Comparison of ENCODE assay signal across 1 cellular context in genomic region chr17:79923974-79924638, GRCh38.
TF ChIP-seq lines count a peak whose summit lies in the region.

No MANE protein-coding gene starts in this region.

TF ChIP-seq in HepG2, 621 proteins besides CTCF, POLR2A, EP300 and RAD21 (continued from another document and continues in another):
- TF ChIP-seq ATF2 (CRISPR knock-in tag; IDR thresholded peaks at IDR 0.05): no peak
- peak; percentile 50; the same call in 1 of the 2 replicates for TF ChIP-seq PITX1 (CRISPR knock-in tag; IDR thresholded peaks at IDR 0.05)
- TF ChIP-seq GATAD2A (CRISPR knock-in tag; IDR thresholded peaks at IDR 0.05): 0 out of 2 replicates have a peak, but pooled peaks have one; percentile 32
- peak; percentile 30; the same call in 1 of the 2 replicates for TF ChIP-seq FOXO1 (CRISPR knock-in tag; IDR thresholded peaks at IDR 0.05)
- peak; percentile 67; the same call in 1 of the 2 replicates for TF ChIP-seq ERF (CRISPR knock-in tag; IDR thresholded peaks at IDR 0.05)
- no peak for TF ChIP-seq CREB3 (CRISPR knock-in tag; IDR thresholded peaks at IDR 0.05)
- TF ChIP-seq SMC3 (IDR thresholded peaks at IDR 0.05; ENCODE audit: low read length): peak; percentile 62
- peak; percentile 44; the same call in 1 of the 2 replicates for TF ChIP-seq HOMEZ (CRISPR knock-in tag; IDR thresholded peaks at IDR 0.05; ENCODE audit: low read depth)
- 0 out of 2 replicates have a peak, but pooled peaks have one; percentile 27 for TF ChIP-seq DRAP1 (CRISPR knock-in tag; IDR thresholded peaks at IDR 0.05)
- no peak for TF ChIP-seq REPIN1 (CRISPR knock-in tag; IDR thresholded peaks at IDR 0.05; ENCODE audit: borderline replicate concordance, low read depth)
- peak; percentile 46; the same call in 1 of the 2 replicates for TF ChIP-seq ZNF205 (CRISPR knock-in tag; IDR thresholded peaks at IDR 0.05)
- TF ChIP-seq CREBL2 (CRISPR knock-in tag; IDR thresholded peaks at IDR 0.05; ENCODE audit: borderline replicate concordance): no peak
- 0 out of 2 replicates have a peak, but pooled peaks have one; percentile 16 for TF ChIP-seq ELF3 (CRISPR knock-in tag; IDR thresholded peaks at IDR 0.05)
- TF ChIP-seq ZNF556 (CRISPR knock-in tag; IDR thresholded peaks at IDR 0.05; ENCODE audit: borderline replicate concordance): no peak
- peak; percentile 62 for TF ChIP-seq ZBTB38 (CRISPR knock-in tag; IDR thresholded peaks at IDR 0.05)
- 0 out of 2 replicates have a peak, but pooled peaks have one; percentile 4 for TF ChIP-seq ZNF12 (CRISPR knock-in tag; IDR thresholded peaks at IDR 0.05)
- no peak for TF ChIP-seq MEF2D (CRISPR knock-in tag; IDR thresholded peaks at IDR 0.05)
- TF ChIP-seq ATF6 (CRISPR knock-in tag; conservative IDR thresholded peaks at IDR 0.05): no peak
- TF ChIP-seq HOXA3 (CRISPR knock-in tag; IDR thresholded peaks at IDR 0.05): peak; percentile 32; the same call in 1 of the 2 replicates
- TF ChIP-seq ZNF761 (CRISPR knock-in tag; conservative IDR thresholded peaks at IDR 0.05): 0 out of 2 replicates have a peak, but pooled peaks have one; percentile 8
- TF ChIP-seq MED13 (CRISPR knock-in tag; IDR thresholded peaks at IDR 0.05): peak; percentile 40; the same call in 1 of the 2 replicates
- peak; percentile 50; the same call in 1 of the 2 replicates for TF ChIP-seq RXRB (CRISPR knock-in tag; IDR thresholded peaks at IDR 0.05; ENCODE audit: borderline replicate concordance)
- TF ChIP-seq SP140L (CRISPR knock-in tag; IDR thresholded peaks at IDR 0.05; ENCODE audit: borderline replicate concordance): no peak
- TF ChIP-seq ZBTB26 (CRISPR knock-in tag; IDR thresholded peaks at IDR 0.05; ENCODE audit: borderline replicate concordance): 0 out of 2 replicates have a peak, but pooled peaks have one; percentile 38
- peak; percentile 46 for TF ChIP-seq RBM39 (IDR thresholded peaks at IDR 0.05; ENCODE audit: low read depth, low read length, poor library complexity, severe bottlenecking)
- no peak for TF ChIP-seq ZNF30 (CRISPR knock-in tag; IDR thresholded peaks at IDR 0.05)
- peak; percentile 69 for TF ChIP-seq PHF5A (CRISPR knock-in tag; IDR thresholded peaks at IDR 0.05; ENCODE audit: low read depth, unreplicated experiment)
- peak; percentile 29; the same call in 1 of the 2 replicates for TF ChIP-seq DR1 (CRISPR knock-in tag; IDR thresholded peaks at IDR 0.05)
- TF ChIP-seq ZNF563 (CRISPR knock-in tag; IDR thresholded peaks at IDR 0.05): no peak
- TF ChIP-seq ZNF124 (CRISPR knock-in tag; IDR thresholded peaks at IDR 0.05): 0 out of 2 replicates have a peak, but pooled peaks have one; percentile 15
- no peak for TF ChIP-seq ZNF878 (CRISPR knock-in tag; IDR thresholded peaks at IDR 0.05)
- TF ChIP-seq ZNF207 (IDR thresholded peaks at IDR 0.05; ENCODE audit: borderline replicate concordance): no peak
- TF ChIP-seq ZFX (CRISPR knock-in tag; IDR thresholded peaks at IDR 0.05; ENCODE audit: low read depth): peak; percentile 59
- TF ChIP-seq RXRA (CRISPR knock-in tag; IDR thresholded peaks at IDR 0.05): peak; percentile 34; the same call in 1 of the 2 replicates
- TF ChIP-seq MXD1 (CRISPR knock-in tag; IDR thresholded peaks at IDR 0.05): peak; percentile 57
- TF ChIP-seq HIVEP1 (CRISPR knock-in tag; IDR thresholded peaks at IDR 0.05): peak; percentile 60; the same call in 1 of the 2 replicates
- TF ChIP-seq ZNF605 (CRISPR knock-in tag; IDR thresholded peaks at IDR 0.05): 0 out of 2 replicates have a peak, but pooled peaks have one; percentile 42
- TF ChIP-seq MATR3 (CRISPR knock-in tag; IDR thresholded peaks at IDR 0.05): no peak
- peak; percentile 66; the same call in 1 of the 2 replicates for TF ChIP-seq CAMTA2 (CRISPR knock-in tag; IDR thresholded peaks at IDR 0.05; ENCODE audit: borderline replicate concordance)
- TF ChIP-seq TFAP4 (IDR thresholded peaks at IDR 0.05; ENCODE audit: borderline replicate concordance, low read depth): no peak; the same call in 1 of the 2 replicates
- TF ChIP-seq ZNF20 (CRISPR knock-in tag; IDR thresholded peaks at IDR 0.05): no peak
- no peak for TF ChIP-seq ZNF33A (CRISPR knock-in tag; IDR thresholded peaks at IDR 0.05; ENCODE audit: borderline replicate concordance)
- TF ChIP-seq ZNF777 (CRISPR knock-in tag; IDR thresholded peaks at IDR 0.05): 0 out of 2 replicates have a peak, but pooled peaks have one; percentile 17
- TF ChIP-seq HIC2 (CRISPR knock-in tag; IDR thresholded peaks at IDR 0.05; ENCODE audit: low read depth): 0 out of 2 replicates have a peak, but pooled peaks have one; percentile 30
- TF ChIP-seq STAG1 (CRISPR knock-in tag; IDR thresholded peaks at IDR 0.05): peak; percentile 72
- TF ChIP-seq XRCC5 (optimal IDR thresholded peaks at IDR 0.05; ENCODE audit: low read length): peak; percentile 96
- 0 out of 2 replicates have a peak, but pooled peaks have one; percentile 55 for TF ChIP-seq NR0B2 (CRISPR knock-in tag; IDR thresholded peaks at IDR 0.05)
- TF ChIP-seq SUZ12 (IDR thresholded peaks at IDR 0.05; ENCODE audit: low read depth, low read length): no peak
- TF ChIP-seq CBFB (CRISPR knock-in tag; IDR thresholded peaks at IDR 0.05): peak; percentile 16; the same call in 1 of the 2 replicates
- TF ChIP-seq ZNF18 (CRISPR knock-in tag; IDR thresholded peaks at IDR 0.05; ENCODE audit: insufficient replicate concordance): no peak
- 0 out of 2 replicates have a peak, but pooled peaks have one; percentile 62 for TF ChIP-seq IRF2 (CRISPR knock-in tag; IDR thresholded peaks at IDR 0.05)
- TF ChIP-seq U2AF1 (optimal IDR thresholded peaks at IDR 0.05; ENCODE audit: low read depth, low read length): peak; percentile 72
- no peak; the same call in 1 of the 2 replicates for TF ChIP-seq RNF2 (conservative IDR thresholded peaks at IDR 0.05; ENCODE audit: low read depth)
- no peak for TF ChIP-seq SOX6 (IDR thresholded peaks at IDR 0.05)
- 0 out of 2 replicates have a peak, but pooled peaks have one; percentile 42 for TF ChIP-seq SOX6 (CRISPR knock-in tag; IDR thresholded peaks at IDR 0.05)
- no peak for TF ChIP-seq ONECUT2 (CRISPR knock-in tag; IDR thresholded peaks at IDR 0.05)
- no peak for TF ChIP-seq SMARCC2 (IDR thresholded peaks at IDR 0.05)
